ENCODE assay signal across 8 cellular contexts in genomic region chr15:88649753-88650551, GRCh38. TPM values are rescaled to one million over a fixed set of nuclear protein-coding genes. Genes with fewer than 3 reads are reported as not detected.
DNase-seq lines count a peak whose midpoint lies in the region; ATAC-seq and TF ChIP-seq lines count a peak whose summit lies in the region.

No MANE protein-coding gene starts in this region.

- H3K27ac Mint-ChIP-seq in H9 (peak overlapping the region in 2 of 3 experiments; percentile 5 to 35; a peak in 3 of 7 replicates), glutamatergic neuron (ENCODE audit: unreplicated experiment) (peak overlapping the region; percentile 22)
- peak overlapping the region; percentile 92 for H3K27ac Mint-ChIP-seq in activated CD4-positive, alpha-beta memory T cell treated with anti-CD3 and anti-CD28 coated beads for 36 hours

- H3K4me2 ChIP-seq in H9 (ENCODE audit: insufficient read depth, insufficient read length, low read length) = no peak overlapping the region

- no peak overlapping the region for H2BK12ac ChIP-seq in H9 (ENCODE audit: insufficient read length, low read depth, low read length)

- H2AFZ ChIP-seq in H9 (ENCODE audit: low read length) = no peak overlapping the region

- no peak for TF ChIP-seq POLR2A in spleen (IDR thresholded peaks at IDR 0.05)

- H3K4me1 ChIP-seq in H9 (ENCODE audit: insufficient read depth, low read length) (no peaks in the 10 kb centered on the region; the same call in 1 of the 2 replicates), spleen (peaks cover 35 to 97% (median 82%) of the 10 kb centered on the region in 6 donors)

- H3K14ac ChIP-seq in H9 (ENCODE audit: insufficient read depth, low read length) = no peak overlapping the region

- no peak for DNase-seq in H9
- peak; percentile 7 for DNase-seq in activated CD4-positive, alpha-beta memory T cell treated with anti-CD3 and anti-CD28 coated beads for 36 hours
- no peak for DNase-seq in glutamatergic neuron
- no peak for DNase-seq in spleen
- no peak for DNase-seq in Ammon's horn (ENCODE audit: low spot score)
- DNase-seq in NCI-H510A (lab: John Stamatoyannopoulos, UW) = no peak
- no peak for DNase-seq in ACHN

- H3K9ac ChIP-seq in H9 (ENCODE audit: extremely low read depth, insufficient read length, low read length) = no peak overlapping the region

- H3K9me3 Mint-ChIP-seq in H9 (no peaks in the 10 kb centered on the region), glutamatergic neuron (ENCODE audit: unreplicated experiment) (no peaks in the 10 kb centered on the region)
- no peaks in the 10 kb centered on the region for H3K9me3 Mint-ChIP-seq in activated CD4-positive, alpha-beta memory T cell treated with anti-CD3 and anti-CD28 coated beads for 36 hours

- no peak overlapping the region for H3K4ac ChIP-seq in H9 (ENCODE audit: low read depth, low read length)

- H2BK120ac ChIP-seq in H9 (ENCODE audit: low read depth, low read length, poor library complexity, severe bottlenecking) = no peak overlapping the region

- no peak overlapping the region for H2BK15ac ChIP-seq in H9 (ENCODE audit: low read depth, low read length)

- no peak overlapping the region for H3K18ac ChIP-seq in H9 (ENCODE audit: insufficient read length, low read depth, low read length)

- no peak overlapping the region for H3T11ph ChIP-seq in H9 (ENCODE audit: low read length)

- CTCF ChIA-PET in activated CD4-positive, alpha-beta memory T cell treated with anti-CD3 and anti-CD28 coated beads for 36 hours (lab: Charles Lee) = interaction anchor here (1.0 to 1.6 kb wide), 3 partner anchors 15 to 255 kb away, joined by 4 to 9 read pairs (median 5); no protein-coding TSS in a partner anchor

- H3K9me3 ChIP-seq in H9 (ENCODE audit: control insufficient read depth, low read depth, low read length) (no peaks in the 10 kb centered on the region), spleen (no peaks in the 10 kb centered on the region)

- H4K91ac ChIP-seq in H9 (ENCODE audit: insufficient read length, low read depth, low read length) = no peak overlapping the region

- no peaks in the 10 kb centered on the region for H3K79me1 ChIP-seq in H9 (ENCODE audit: insufficient read depth, low read depth, low read length, poor library complexity, severe bottlenecking)

- H4K8ac ChIP-seq in H9 (replicated peaks; ENCODE audit: insufficient read length, low read depth, low read length) = no peak overlapping the region

- H3K27me3 ChIP-seq in H9 (ENCODE audit: insufficient read depth, low read length) (no peaks in the 10 kb centered on the region), spleen (replicated peaks in 1 of 7) (no peaks in the 10 kb centered on the region)

- peak overlapping the region in 1 of 8 donors; percentile 15 for H3K4me3 ChIP-seq in spleen

- no peak overlapping the region for H3K4me3 Mint-ChIP-seq in H9
- H3K4me3 Mint-ChIP-seq in activated CD4-positive, alpha-beta memory T cell treated with anti-CD3 and anti-CD28 coated beads for 36 hours = peak overlapping the region; percentile 46
- no peak overlapping the region for H3K4me3 Mint-ChIP-seq in glutamatergic neuron (ENCODE audit: unreplicated experiment)

- H2BK20ac ChIP-seq in H9 (ENCODE audit: low read depth, low read length, poor library complexity, severe bottlenecking) = no peak overlapping the region

- no peak overlapping the region for H4K5ac ChIP-seq in H9 (ENCODE audit: insufficient read length, low read depth, low read length)

- no peaks in the 10 kb centered on the region; the same call in 1 of the 2 replicates for H3K27me3 Mint-ChIP-seq in H9 (ENCODE audit: low read depth)
- no peaks in the 10 kb centered on the region for H3K27me3 Mint-ChIP-seq in activated CD4-positive, alpha-beta memory T cell treated with anti-CD3 and anti-CD28 coated beads for 36 hours
- H3K27me3 Mint-ChIP-seq in glutamatergic neuron (ENCODE audit: unreplicated experiment) = peaks cover 2% of the 10 kb centered on the region

- H3K36me3 ChIP-seq in spleen = peaks cover 0 to 96% (median 5%) of the 10 kb centered on the region in 6 donors

- POLR2A ChIA-PET in activated CD4-positive, alpha-beta memory T cell treated with anti-CD3 and anti-CD28 coated beads for 36 hours (lab: Charles Lee) = interaction anchor here (0.5 to 1.0 kb wide), 6 partner anchors 11 to 184 kb away, joined by 3 to 6 read pairs (median 3); partner anchors contain the start of gene ISG20

- TF ChIP-seq CTCF in H9 (conservative IDR thresholded peaks at IDR 0.05) (no peak), glutamatergic neuron (IDR thresholded peaks at IDR 0.05; ENCODE audit: partially characterized antibody, unreplicated experiment) (no peak), spleen (IDR thresholded peaks at IDR 0.05 in 8 of 11, conservative IDR thresholded peaks at IDR 0.05 in 3 of 11) (no peak)

- no peak overlapping the region for H3K56ac ChIP-seq in H9 (ENCODE audit: insufficient read length, low read depth, low read length)

- intact Hi-C loops in activated CD4-positive, alpha-beta memory T cell treated with anti-CD3 and anti-CD28 coated beads for 36 hours (cut with micrococcal nuclease) = loop anchor here (2.0 kb wide), 1 partner anchor 15 kb away; no protein-coding TSS in a partner anchor
- intact Hi-C loops in spleen (cut with DNase I; ENCODE audit: low total_unique reads) = no loop called here

- no peak overlapping the region for H2BK5ac ChIP-seq in H9 (ENCODE audit: insufficient read length, low read length)

- H4K20me1 ChIP-seq in H9 (ENCODE audit: control insufficient read depth, insufficient read depth, insufficient read length) = no peaks in the 10 kb centered on the region

- H2AK5ac ChIP-seq in H9 (ENCODE audit: insufficient read length, low read length) = no peak overlapping the region

- H3K79me2 ChIP-seq in H9 (ENCODE audit: insufficient read depth, low read length) = no peaks in the 10 kb centered on the region

- no peak overlapping the region for H3K23ac ChIP-seq in H9 (ENCODE audit: insufficient read length, low read depth, low read length)

- H3K36me3 Mint-ChIP-seq in H9 (ENCODE audit: insufficient read depth in 1 of 3, low read depth in 3 of 3) = no peaks in the 10 kb centered on the region
- peaks cover 2% of the 10 kb centered on the region for H3K36me3 Mint-ChIP-seq in activated CD4-positive, alpha-beta memory T cell treated with anti-CD3 and anti-CD28 coated beads for 36 hours
- H3K36me3 Mint-ChIP-seq in glutamatergic neuron (ENCODE audit: unreplicated experiment) = no peaks in the 10 kb centered on the region

- in situ Hi-C loops in ACHN (cut with HindIII; ENCODE audit: low pct_ligation_motif_present, low pct_unique_long_range_greater_than_20kb, low sequenced_read_pairs) = no loop called here

- H3K27ac ChIP-seq in H9 (ENCODE audit: insufficient read length, low read depth, low read length) (no peak overlapping the region), spleen (peak overlapping the region; percentile 52 to 93 (median 72))

- H3K4me1 Mint-ChIP-seq in H9 (peaks cover 24 to 26% of the 10 kb centered on the region in 2 experiments), glutamatergic neuron (ENCODE audit: low read depth, unreplicated experiment) (peaks cover 6% of the 10 kb centered on the region)
- peaks cover 67% of the 10 kb centered on the region for H3K4me1 Mint-ChIP-seq in activated CD4-positive, alpha-beta memory T cell treated with anti-CD3 and anti-CD28 coated beads for 36 hours (ENCODE audit: low read depth)

- WGBS in H9 (ENCODE audit: extremely low coverage, insufficient read length, low lambda C conversion rate) = no CpG with 5 or more reads among the region's 23 CpGs
- 82 to 89% (median 84%) methylated on average over 23 of the region's 23 CpGs for WGBS in spleen, 5 donors

- no peak for ATAC-seq in HG02763 (IDR thresholded peaks at IDR 0.05; ENCODE audit: unreplicated experiment)

- H3K23me2 ChIP-seq in H9 (ENCODE audit: insufficient read length, low read depth, low read length, poor library complexity, severe bottlenecking) = no peaks in the 10 kb centered on the region

RNA-seq across cellular contexts. Expression of gene ISG20, which starts 11.1 kb away (rescaled TPM):
- total RNA-seq in H9 (2021) (4.4 and 7.4 TPM in 2 replicates), glutamatergic neuron (ENCODE audit: unreplicated experiment) (1.1 TPM), spleen (100 to 1,000 TPM in 5 of 7 donors, 10 to 100 TPM in 2; 70.5 to 171 (median 127) TPM)
- total RNA-seq in activated CD4-positive, alpha-beta memory T cell treated with anti-CD3 and anti-CD28 coated beads for 36 hours = 10 to 100 TPM; 68.2 to 74.5 TPM
- polyA plus RNA-seq in spleen = 100 to 1,000 TPM; 142 to 365 (median 198) TPM

RNA-seq across cellular contexts. Expression of gene AEN, which starts 28.8 kb away (rescaled TPM):
- total RNA-seq in H9 (2021) (132 and 136 TPM in 2 replicates), glutamatergic neuron (ENCODE audit: unreplicated experiment) (15.4 TPM), spleen (10 to 100 TPM; 20.3 to 40.3 (median 29.5) TPM)
- total RNA-seq in activated CD4-positive, alpha-beta memory T cell treated with anti-CD3 and anti-CD28 coated beads for 36 hours = 10 to 100 TPM; 55.5 to 55.7 TPM
- polyA plus RNA-seq in spleen = 10 to 100 TPM; 12.9 to 18.6 (median 14.6) TPM

Comparison
In these comparisons a context has a peak if more than half of its experiments do, and no peak if none do; other contexts are left out.
1. H3K27ac Mint-ChIP-seq: peak in every context shown above with its lines; median percentile 92 in activated CD4-positive, alpha-beta memory T cell treated with anti-CD3 and anti-CD28 coated beads for 36 hours; 22 in glutamatergic neuron; 20 in H9.